ENCODE assay signal across 11 cellular contexts in the genomic region with DNA sequence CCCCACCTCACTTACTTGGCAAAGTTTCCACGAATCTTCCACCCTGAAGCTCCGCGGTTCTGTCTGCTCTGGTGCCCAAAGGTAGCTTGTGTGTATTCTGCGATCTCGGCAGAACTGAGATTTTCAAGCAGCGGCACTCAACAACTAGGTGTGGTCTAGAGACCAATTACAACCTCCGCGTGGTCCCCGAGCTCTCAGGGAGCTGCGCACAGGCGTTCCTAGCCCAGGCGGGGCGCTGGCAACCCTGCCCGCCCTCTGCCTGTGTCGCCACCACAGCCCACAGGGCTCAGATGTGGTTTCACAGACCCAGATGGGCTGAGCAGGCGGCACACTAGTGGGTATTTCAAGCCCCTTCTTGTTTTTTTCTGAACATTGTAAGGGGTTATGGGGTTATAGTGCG. TPM values are rescaled to one million over a fixed set of nuclear protein-coding genes. Genes with fewer than 3 reads are reported as not detected.
DNase-seq lines count a peak whose midpoint lies in the region; ATAC-seq and TF ChIP-seq lines count a peak whose summit lies in the region.
"Had no signal": no experiment of that assay in that cellular context is flagged by ENCODE, and none has a peak within 500 bp of the region (broad histone marks: within the 10 kb centered on the region; RNA-seq: fewer than 3 reads in every experiment).

No MANE protein-coding gene starts in this region.

- H3K9me3 ChIP-seq in spleen: no peaks in the 10 kb centered on the region
- H3K9me3 ChIP-seq in endodermal cell (ENCODE audit: control insufficient read depth, low read length): no peaks in the 10 kb centered on the region
- H3K9me3 ChIP-seq: gastrocnemius medialis had no signal

- H3K27me3 Mint-ChIP-seq in endodermal cell (ENCODE audit: insufficient read depth): peaks cover 3% of the 10 kb centered on the region

- H3K36me3 Mint-ChIP-seq in endodermal cell (ENCODE audit: low read depth): peaks cover 41% of the 10 kb centered on the region

- H3K4me3 ChIP-seq in spleen: peak overlapping the region in 1 of 8 donors; percentile 88
- no peak overlapping the region for H3K4me3 ChIP-seq in endodermal cell (ENCODE audit: low read length)

- H3K4me3 Mint-ChIP-seq in endodermal cell: no peak overlapping the region

- WGBS in spleen, 5 donors: 70 to 87% (median 82%) methylated on average over 17 of the region's 17 CpGs
- 95% methylated on average over 13 to 17 of the region's 17 CpGs for WGBS in endodermal cell (ENCODE audit: insufficient coverage in 1 of 2, insufficient read length in 1 of 2), 2 experiments

- DNase-seq in DMS53 (lab: John Stamatoyannopoulos, UW): peak; percentile 57
- DNase-seq in DMS53 treated with DMSO at 0.1 percent for 48 hours (lab: John Stamatoyannopoulos, UW; ENCODE audit: unreplicated experiment): no peak
- peak; percentile 24 for DNase-seq in NCI-H510A (lab: John Stamatoyannopoulos, UW)
- peak; percentile 22 for DNase-seq in activated effector memory CD4-positive, alpha-beta T cell treated with Interleukin-2 at 50 U/mL for 16 hours
- peak; percentile 86 for DNase-seq in spleen
- DNase-seq in endodermal cell: no peak
- DNase-seq: gastrocnemius medialis had no signal

- no peak for ATAC-seq in HG03354 (IDR thresholded peaks at IDR 0.05; ENCODE audit: poor library complexity, severe bottlenecking, unreplicated experiment)
- ATAC-seq in GM21528 (IDR thresholded peaks at IDR 0.05; ENCODE audit: low FRiP score, unreplicated experiment): no peak
- ATAC-seq: gastrocnemius medialis, GM12878 had no signal

- H3K27ac ChIP-seq in spleen (peak overlapping the region in 3 of 8 donors; percentile 97 to 99 (median 98)), endodermal cell (ENCODE audit: low read depth, low read length) (no peak overlapping the region)

- H3K27me3 ChIP-seq in spleen (replicated peaks in 1 of 7): no peaks in the 10 kb centered on the region
- H3K27me3 ChIP-seq in endodermal cell (ENCODE audit: control insufficient read depth, insufficient read depth, low read length, poor library complexity, severe bottlenecking): no peaks in the 10 kb centered on the region
- H3K27me3 ChIP-seq: gastrocnemius medialis had no signal

- no peaks in the 10 kb centered on the region for H3K9me3 Mint-ChIP-seq in endodermal cell

- H3K9ac ChIP-seq in endodermal cell (ENCODE audit: extremely low read depth, low read length, poor library complexity, severe bottlenecking): no peak overlapping the region

- TF ChIP-seq POLR2A in spleen (IDR thresholded peaks at IDR 0.05): no peak

- peaks cover 21% of the 10 kb centered on the region for H3K4me1 Mint-ChIP-seq in endodermal cell

- peaks cover 0 to 60% (median 41%) of the 10 kb centered on the region in 6 donors for H3K36me3 ChIP-seq in spleen
- peaks cover 34% of the 10 kb centered on the region for H3K36me3 ChIP-seq in endodermal cell (ENCODE audit: control insufficient read depth, insufficient read depth, low read length)

- TF ChIP-seq CTCF in spleen (IDR thresholded peaks at IDR 0.05 in 8 of 11, conservative IDR thresholded peaks at IDR 0.05 in 3 of 11): no peak
- no peak for TF ChIP-seq CTCF in endodermal cell (conservative IDR thresholded peaks at IDR 0.05)

- peaks cover 18 to 56% (median 38%) of the 10 kb centered on the region in 6 donors for H3K4me1 ChIP-seq in spleen
- H3K4me1 ChIP-seq in endodermal cell (ENCODE audit: control insufficient read depth, insufficient read depth, low read length): peaks cover 3% of the 10 kb centered on the region

- intact Hi-C loops in spleen (cut with DNase I; ENCODE audit: low total_unique reads): no loop called here

- H3K27ac Mint-ChIP-seq in endodermal cell: no peak overlapping the region

RNA-seq across cellular contexts. Expression of a gene that starts 1.5 kb away (rescaled TPM):
- total RNA-seq in spleen (10 to 100 TPM; 30.5 to 55.7 (median 36.1) TPM), endodermal cell (10 to 100 TPM; 77.5 to 81.0 TPM)
- 10 to 100 TPM; 38.8 to 46.7 (median 40.3) TPM for polyA plus RNA-seq in spleen
- polyA plus RNA-seq in endodermal cell (2013, experiment 1 of 2): 77.6 TPM
- polyA plus RNA-seq in endodermal cell (2013, experiment 2 of 2): 71.8 TPM

RNA-seq across cellular contexts. Expression of a gene that starts 23.8 kb away (rescaled TPM):
- not detected for total RNA-seq in spleen
- polyA plus RNA-seq in spleen: under 1 TPM; 0.42 to 0.54 (median 0.49) TPM
- total RNA-seq in endodermal cell: 1 to 10 TPM; 1.6 to 1.8 TPM
- 1.4 TPM for polyA plus RNA-seq in endodermal cell (2013, experiment 1 of 2)
- polyA plus RNA-seq in endodermal cell (2013, experiment 2 of 2): 0.41 TPM
- total RNA-seq: gastrocnemius medialis, GM12878 had no signal

RNA-seq across cellular contexts. Expression of a gene that starts 39.0 kb away (rescaled TPM):
- total RNA-seq in spleen: 10 to 100 TPM; 19.1 to 31.5 (median 23.2) TPM
- polyA plus RNA-seq in spleen: 10 to 100 TPM in 2 of 3 donors, 1 to 10 TPM in 1; 9.7 to 12.3 (median 10.5) TPM
- 10 to 100 TPM; 50.6 to 52.8 TPM for total RNA-seq in endodermal cell
- polyA plus RNA-seq in endodermal cell (2013, experiment 1 of 2): 29.3 TPM
- polyA plus RNA-seq in endodermal cell (2013, experiment 2 of 2): 26.8 TPM

RNA-seq across cellular contexts. Expression of a gene that starts 44.4 kb away (rescaled TPM):
- total RNA-seq in spleen (1 to 10 TPM in 3 of 7 donors, under 1 TPM in 4; 0.37 to 5.2 (median 0.95) TPM), endodermal cell (1 to 10 TPM; 1.5 to 2.4 TPM)
- under 1 TPM; 0.13 to 0.24 (median 0.20) TPM for polyA plus RNA-seq in spleen
- polyA plus RNA-seq in endodermal cell (2013, experiment 1 of 2): 1.2 TPM
- 0.79 TPM for polyA plus RNA-seq in endodermal cell (2013, experiment 2 of 2)
- total RNA-seq: gastrocnemius medialis had no signal
- polyA plus RNA-seq: GM12878 had no signal

RNA-seq across cellular contexts. Expression of a gene that starts 53.3 kb away (rescaled TPM):
- total RNA-seq in spleen (not detected), endodermal cell (not detected)
- not detected for polyA plus RNA-seq in spleen
- not detected for polyA plus RNA-seq in endodermal cell (2013, experiment 1 of 2)
- not detected for polyA plus RNA-seq in endodermal cell (2013, experiment 2 of 2)
- total RNA-seq: bronchial epithelial cell, gastrocnemius medialis, GM12878 had no signal
- polyA plus RNA-seq: GM12878 had no signal

Comparison
In these comparisons a context has a peak if more than half of its experiments do, and no peak if none do; other contexts are left out.
1. DNase-seq: peak in DMS53 (single experiment), NCI-H510A (single experiment), activated effector memory CD4-positive, alpha-beta T cell treated with Interleukin-2 at 50 U/mL for 16 hours (single experiment) and spleen (single experiment); none in DMS53 treated with DMSO at 0.1 percent for 48 hours (single experiment) and endodermal cell (single experiment).